In genomic region chr9:122314193-122314592, GRCh38 we compare ENCODE assay signal across 20 cellular contexts. TPM values are rescaled to one million over a fixed set of nuclear protein-coding genes. Genes with fewer than 3 reads are reported as not detected.
A peak's percentile ranks its signal among the peaks of the same experiment; 100 is the strongest.
DNase-seq lines count a peak whose midpoint lies in the region; FAIRE-seq and TF ChIP-seq lines count a peak whose summit lies in the region.
"Had no signal": no experiment of that assay in that cellular context is flagged by ENCODE, and none has a peak within 500 bp of the region (broad histone marks: within the 10 kb centered on the region; RNA-seq: fewer than 3 reads in every experiment).

No MANE protein-coding gene starts in this region.

- no peak overlapping the region for H3K9ac ChIP-seq in endothelial cell of umbilical vein (replicated peaks; ENCODE audit: extremely low read depth, insufficient read depth, low read length)

- H3K27ac ChIP-seq in breast epithelium = no peak overlapping the region
- no peak overlapping the region for H3K27ac ChIP-seq in endothelial cell of umbilical vein (ENCODE audit: insufficient read depth, low read depth, low read length)
- H3K27ac ChIP-seq: 22Rv1 had no signal

- H2AFZ ChIP-seq in endothelial cell of umbilical vein (ENCODE audit: low read depth, low read length) = no peak overlapping the region

- H3K27ac Mint-ChIP-seq in MCF 10A (ENCODE audit: low read depth, unreplicated experiment) = peak overlapping the region; percentile 73
- H3K27ac Mint-ChIP-seq: T-helper 2 cell treated with Interferon-gamma antibody and Interleukin-4, amounts not matched to agents 5 μg/mL and 100 μg/mL, for 36 hours had no signal

- POLR2A ChIA-PET in MCF 10A (lab: Yijun Ruan, JAX) (interaction anchor here (1.1 kb wide), 1 partner anchor 14 kb away, joined by 3 read pairs; no protein-coding TSS in a partner anchor), endothelial cell of umbilical vein (lab: Charles Lee) (no interaction called here)

- no peaks in the 10 kb centered on the region for H3K79me2 ChIP-seq in endothelial cell of umbilical vein (ENCODE audit: control insufficient read depth, insufficient read depth, low read length)

- H3K27me3 ChIP-seq in breast epithelium = no peaks in the 10 kb centered on the region
- no peaks in the 10 kb centered on the region for H3K27me3 ChIP-seq in endothelial cell of umbilical vein (ENCODE audit: control insufficient read depth in 2 of 2, insufficient read depth in 2 of 2, low read length in 2 of 2)

- peaks cover 74% of the 10 kb centered on the region for H3K36me3 Mint-ChIP-seq in MCF 10A (ENCODE audit: insufficient read depth, unreplicated experiment)

- peak; percentile 4 for FAIRE-seq in endothelial cell of umbilical vein (lab: Jason Lieb, UNC)
- FAIRE-seq: H1, RCC 7860 had no signal

- CTCF ChIA-PET in MCF 10A (lab: Yijun Ruan, JAX) = interaction anchor here (0.5 to 2.5 kb wide), 8 partner anchors 9 to 1038 kb away, joined by 3 to 7 read pairs (median 4); no protein-coding TSS in a partner anchor
- CTCF ChIA-PET in endothelial cell of umbilical vein (lab: Charles Lee) = interaction anchor here (0.8 to 1.5 kb wide), 2 partner anchors 30 to 189 kb away, joined by 3 read pairs; no protein-coding TSS in a partner anchor

- H3K27me3 Mint-ChIP-seq in MCF 10A (ENCODE audit: insufficient read depth, unreplicated experiment) = no peaks in the 10 kb centered on the region

- in situ Hi-C loops in ACHN (cut with HindIII; ENCODE audit: low pct_ligation_motif_present, low pct_unique_long_range_greater_than_20kb, low sequenced_read_pairs) = no loop called here

- no peak overlapping the region for H3K4me3 ChIP-seq in breast epithelium
- H3K4me3 ChIP-seq in endothelial cell of umbilical vein (replicated peaks in 1 of 3; ENCODE audit: insufficient read depth in 1 of 3, low read depth in 1 of 3, low read length in 3 of 3) = no peak overlapping the region

- no peaks in the 10 kb centered on the region for H3K9me3 Mint-ChIP-seq in MCF 10A (ENCODE audit: unreplicated experiment)
- H3K9me3 Mint-ChIP-seq: T-helper 2 cell treated with Interferon-gamma antibody and Interleukin-4, amounts not matched to agents 5 μg/mL and 100 μg/mL, for 36 hours had no signal

- H3K4me1 ChIP-seq in breast epithelium = no peaks in the 10 kb centered on the region
- H3K4me1 ChIP-seq in endothelial cell of umbilical vein (ENCODE audit: control insufficient read depth, extremely low read depth, insufficient read depth, low read length) = no peaks in the 10 kb centered on the region

- peak; percentile 9 for DNase-seq in DMS153 (lab: John Stamatoyannopoulos, UW)
- DNase-seq in DMS153 treated with DMSO at 0.1 percent for 48 hours (lab: John Stamatoyannopoulos, UW; ENCODE audit: unreplicated experiment) = no peak
- no peak for DNase-seq in MCF 10A (ENCODE audit: unreplicated experiment)
- no peak for DNase-seq in breast epithelium (ENCODE audit: low spot score in 2 of 2)
- DNase-seq in NCI-H2171 (lab: John Stamatoyannopoulos, UW) = peak; percentile 76
- DNase-seq in endothelial cell of umbilical vein (ENCODE audit: low read depth, low spot score) = no peak
- no peak for DNase-seq in ACHN
- DNase-seq in NCI-H526 (lab: John Stamatoyannopoulos, UW) = no peak
- DNase-seq: C1 segment of cervical spinal cord, DND-41, GF-D8, MM.1S, NCI-H1436, NCI-H2081 treated with DMSO at 0.1 percent for 48 hours, NCI-H748 treated with DMSO at 0.1 percent for 48 hours, SHP77 treated with DMSO at 0.1 percent for 48 hours had no signal

- TF ChIP-seq CTCF in MCF 10A (IDR thresholded peaks at IDR 0.05; ENCODE audit: unreplicated experiment) (no peak), breast epithelium (IDR thresholded peaks at IDR 0.05) (no peak), endothelial cell of umbilical vein (IDR thresholded peaks at IDR 0.05; ENCODE audit: extremely low read depth in 1 of 2, insufficient read depth in 1 of 2, low read depth in 1 of 2, low read length in 2 of 2) (no peak)

- H3K4me2 ChIP-seq in endothelial cell of umbilical vein (ENCODE audit: insufficient read depth, low read length) = no peak overlapping the region

- H3K4me3 Mint-ChIP-seq in MCF 10A (ENCODE audit: unreplicated experiment) = no peak overlapping the region
- H3K4me3 Mint-ChIP-seq: T-helper 2 cell treated with Interferon-gamma antibody and Interleukin-4, amounts not matched to agents 5 μg/mL and 100 μg/mL, for 36 hours had no signal

- no peaks in the 10 kb centered on the region for H4K20me1 ChIP-seq in endothelial cell of umbilical vein (replicated peaks; ENCODE audit: control insufficient read depth, extremely low read depth, insufficient read depth, low read length)

- no peaks in the 10 kb centered on the region for H3K9me1 ChIP-seq in endothelial cell of umbilical vein (replicated peaks; ENCODE audit: control insufficient read depth, extremely low read depth, insufficient read depth, low read length)

- intact Hi-C loops in MCF 10A (cut with micrococcal nuclease) (no loop called here), breast epithelium (cut with DNase I; ENCODE audit: low total_unique reads) (loop anchor here (2.0 kb wide), 1 partner anchor 23 kb away; no protein-coding TSS in a partner anchor), endothelial cell of umbilical vein (cut with micrococcal nuclease) (no loop called here)

- BruUV-seq in MCF 10A (replicated peaks; lab: Mats Ljungman, UMichigan) (no TSS peak), endothelial cell of umbilical vein (replicated peaks; lab: Mats Ljungman, UMichigan) (no TSS peak)

- H3K9me3 ChIP-seq in breast epithelium (no peaks in the 10 kb centered on the region), endothelial cell of umbilical vein (replicated peaks; ENCODE audit: control insufficient read depth, insufficient read depth, low read length) (no peaks in the 10 kb centered on the region)

- no peaks in the 10 kb centered on the region for H3K36me3 ChIP-seq in breast epithelium
- H3K36me3 ChIP-seq in endothelial cell of umbilical vein (ENCODE audit: control insufficient read depth in 2 of 2, extremely low read depth in 1 of 2, insufficient read depth in 2 of 2, low read length in 2 of 2) = peaks cover 0 to 8% of the 10 kb centered on the region in 2 experiments

- H3K4me1 Mint-ChIP-seq in MCF 10A (ENCODE audit: insufficient read depth, unreplicated experiment) = no peaks in the 10 kb centered on the region

- no peak for TF ChIP-seq POLR2A in breast epithelium (IDR thresholded peaks at IDR 0.05)
- no peak for TF ChIP-seq POLR2A in endothelial cell of umbilical vein (IDR thresholded peaks at IDR 0.05; ENCODE audit: low read depth, low read length)

- dilution Hi-C loops in endothelial cell of umbilical vein (cut with MboI; ENCODE audit: extremely low pct_ligation_motif_present, low sequenced_read_pairs) = no loop called here

TF ChIP-seq in endothelial cell of umbilical vein, 7 proteins besides CTCF, POLR2A, EP300 and RAD21:
- no peak for TF ChIP-seq FOS (IDR thresholded peaks at IDR 0.05; ENCODE audit: borderline replicate concordance, insufficient read depth, low read length)

RNA-seq across cellular contexts. Expression of gene MRRF, which starts 49.5 kb away (rescaled TPM):
- 73.0 and 90.3 TPM in 2 replicates for total RNA-seq in MCF 10A (2022)
- 10 to 100 TPM; 32.5 to 55.3 (median 44.9) TPM for total RNA-seq in breast epithelium
- 36.4 and 36.5 TPM in 2 replicates for total RNA-seq in endothelial cell of umbilical vein
- 24.2 and 27.2 TPM in 2 replicates for polyA plus RNA-seq in endothelial cell of umbilical vein
- polyA plus RNA-seq in endothelial cell of umbilical vein (2011; cell fraction: cytosol; rRNA removed) = 36.8 and 37.1 TPM in 2 replicates
- polyA plus RNA-seq in endothelial cell of umbilical vein (2011; cell fraction: nucleus; rRNA removed) = 67.3 and 78.8 TPM in 2 replicates
- polyA plus RNA-seq in endothelial cell of umbilical vein (2012) = 26.9 and 44.5 TPM in 2 replicates
- 57.9 and 74.1 TPM in 2 replicates for polyA minus RNA-seq in endothelial cell of umbilical vein
- 49.5 TPM for polyA minus RNA-seq in endothelial cell of umbilical vein (2011; cell fraction: cytosol; rRNA and poly(A)+ RNA removed)
- polyA minus RNA-seq in endothelial cell of umbilical vein (2011; cell fraction: nucleus; rRNA and poly(A)+ RNA removed) = 36.4 and 53.4 TPM in 2 replicates

RNA-seq across cellular contexts. Expression of gene RBM18, which starts 49.6 kb away (rescaled TPM):
- total RNA-seq in MCF 10A (2022) (39.9 and 44.4 TPM in 2 replicates), breast epithelium (10 to 100 TPM; 10.4 to 20.9 (median 13.4) TPM), endothelial cell of umbilical vein (26.9 and 28.6 TPM in 2 replicates)
- polyA plus RNA-seq in endothelial cell of umbilical vein = 7.0 and 7.9 TPM in 2 replicates
- 15.5 and 18.6 TPM in 2 replicates for polyA plus RNA-seq in endothelial cell of umbilical vein (2011; cell fraction: cytosol; rRNA removed)
- 11.8 and 12.0 TPM in 2 replicates for polyA plus RNA-seq in endothelial cell of umbilical vein (2011; cell fraction: nucleus; rRNA removed)
- polyA plus RNA-seq in endothelial cell of umbilical vein (2012) = 22.9 and 24.7 TPM in 2 replicates
- 9.6 and 12.9 TPM in 2 replicates for polyA minus RNA-seq in endothelial cell of umbilical vein
- polyA minus RNA-seq in endothelial cell of umbilical vein (2011; cell fraction: cytosol; rRNA and poly(A)+ RNA removed) = 12.4 TPM
- polyA minus RNA-seq in endothelial cell of umbilical vein (2011; cell fraction: nucleus; rRNA and poly(A)+ RNA removed) = 5.4 TPM in 2 replicates

RNA-seq across cellular contexts. Expression of gene PTGS1, which starts 56.6 kb away (rescaled TPM):
- total RNA-seq in MCF 10A (2022) (0.20 and 0.70 TPM in 2 replicates), breast epithelium (1 to 10 TPM; 2.6 to 8.0 (median 4.5) TPM), endothelial cell of umbilical vein (14.6 and 45.2 TPM in 2 replicates)
- polyA plus RNA-seq in endothelial cell of umbilical vein = 37.6 and 43.9 TPM in 2 replicates
- 27.8 and 31.2 TPM in 2 replicates for polyA plus RNA-seq in endothelial cell of umbilical vein (2011; cell fraction: cytosol; rRNA removed)
- 30.7 and 40.6 TPM in 2 replicates for polyA plus RNA-seq in endothelial cell of umbilical vein (2011; cell fraction: nucleus; rRNA removed)
- polyA plus RNA-seq in endothelial cell of umbilical vein (2012) = 43.2 and 61.0 TPM in 2 replicates
- polyA minus RNA-seq in endothelial cell of umbilical vein = 37.7 and 53.6 TPM in 2 replicates
- polyA minus RNA-seq in endothelial cell of umbilical vein (2011; cell fraction: cytosol; rRNA and poly(A)+ RNA removed) = 3.9 TPM
- 8.8 and 9.8 TPM in 2 replicates for polyA minus RNA-seq in endothelial cell of umbilical vein (2011; cell fraction: nucleus; rRNA and poly(A)+ RNA removed)

Comparison
In these comparisons a context has a peak if more than half of its experiments do, and no peak if none do; other contexts are left out.
1. DNase-seq: peak in DMS153 (single experiment) and NCI-H2171 (single experiment); none in DMS153 treated with DMSO at 0.1 percent for 48 hours (single experiment), MCF 10A (single experiment), breast epithelium (0 of 2), endothelial cell of umbilical vein (single experiment), ACHN (single experiment) and NCI-H526 (0 of 2).